ENCODE assay signal across 31 cellular contexts in genomic region chr5:32836176-32836575, GRCh38.
"Had no signal": no experiment of that assay in that cellular context is flagged by ENCODE, and none has a peak within 500 bp of the region (broad histone marks: within the 10 kb centered on the region; RNA-seq: fewer than 3 reads in every experiment).

No MANE protein-coding gene starts in this region.

- DNase-seq: activated CD4-positive, alpha-beta T cell treated with anti-CD3 and anti-CD28 coated beads for 36 hours; activated CD4-positive, alpha-beta T cell treated with anti-CD3 and anti-CD28 coated beads, Interleukin-2, amount 10 ng/mL, durations not matched to agents 7 days and 5 days; activated CD4-positive, alpha-beta T cell treated with anti-CD3 and anti-CD28 coated beads, Interleukin-2, amount 50 U/mL, for 48 hours; activated CD8-positive, alpha-beta T cell treated with anti-CD3 and anti-CD28 coated beads, Interleukin-2, amount 10 ng/mL, durations not matched to agents 7 days and 5 days; activated gamma-delta T cell treated with Interleukin-2 at 50 U/mL for 16 hours; activated naive CD4-positive, alpha-beta T cell treated with anti-CD3 and anti-CD28 coated beads for 36 hours; activated T-cell treated with anti-CD3 and anti-CD28 coated beads, Interleukin-2, amount 50 U/mL, for 4 hours; adrenal gland; body of pancreas; Karpas-422; MM.1S; MV-4-11; NCI-H1092; NCI-H146; NCI-H187; NCI-H2029 treated with DMSO at 0.1 percent for 48 hours; NCI-H2107; NCI-H2171; NCI-H446; NCI-H510A treated with DMSO at 0.1 percent for 48 hours; NCI-H526 treated with DMSO at 0.1 percent for 48 hours; NCI-H774; RPMI8226; SHP77 treated with DMSO at 0.1 percent for 48 hours had no signal

- ATAC-seq: activated CD4-positive, alpha-beta T cell treated with anti-CD3 and anti-CD28 coated beads for 36 hours; activated CD4-positive, CD25-positive, alpha-beta regulatory T cell treated with anti-CD3 and anti-CD28 coated beads, Interleukin-2, amount 50 U/mL, for 24 hours; activated CD8-positive, alpha-beta T cell treated with anti-CD3 and anti-CD28 coated beads, Interleukin-2, amount 10 ng/mL, durations not matched to agents 7 days and 5 days; activated naive CD4-positive, alpha-beta T cell treated with anti-CD3 and anti-CD28 coated beads, Interleukin-2, amount 50 U/mL, for 72 hours; activated T-cell treated with anti-CD3 and anti-CD28 coated beads, Interleukin-2, amount 50 U/mL, for 4 hours; body of pancreas; Panc1; WTC11 had no signal

- H3K27me3 ChIP-seq: adrenal gland, body of pancreas, breast epithelium had no signal

- FAIRE-seq: astrocyte, TTC549 had no signal

- H3K4me3 ChIP-seq: adrenal gland, body of pancreas, breast epithelium had no signal

- H3K9me3 ChIP-seq: adrenal gland, body of pancreas, breast epithelium had no signal

- H3K27ac ChIP-seq: adrenal gland, body of pancreas, breast epithelium had no signal

- H3K4me1 ChIP-seq: breast epithelium had no signal

- H3K36me3 ChIP-seq: adrenal gland, breast epithelium had no signal
